Comparison of ENCODE assay signal across 18 cellular contexts in the genomic region with DNA sequence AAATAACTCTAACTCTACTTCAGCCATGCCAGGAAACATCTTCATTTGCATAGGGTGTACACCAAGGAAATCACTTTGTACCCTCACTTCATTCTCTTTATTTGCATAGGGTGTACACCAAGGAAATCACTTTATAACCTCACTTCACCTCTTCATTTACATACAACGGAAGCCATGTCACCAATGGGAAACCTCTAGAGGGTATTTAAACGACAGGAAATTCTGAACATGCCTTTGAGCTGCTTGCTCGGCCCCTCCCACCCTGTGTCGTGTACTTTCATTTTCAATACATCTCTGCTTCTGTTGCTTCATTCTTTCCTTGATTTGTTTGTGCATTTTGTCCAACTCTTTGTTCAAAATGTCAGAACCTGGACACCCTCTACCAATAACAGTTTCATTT.
DNase-seq lines count a peak whose midpoint lies in the region; ATAC-seq and TF ChIP-seq lines count a peak whose summit lies in the region.
"Had no signal": no experiment of that assay in that cellular context is flagged by ENCODE, and none has a peak within 500 bp of the region (broad histone marks: within the 10 kb centered on the region; RNA-seq: fewer than 3 reads in every experiment).

No MANE protein-coding gene starts in this region.

- no peaks in the 10 kb centered on the region for H3K79me2 ChIP-seq in SU-DHL-6 (ENCODE audit: insufficient read depth, low read length)

- H3K9me2 ChIP-seq in SU-DHL-6 (replicated peaks; ENCODE audit: insufficient read depth, low read length) = no peaks in the 10 kb centered on the region

- H3K27ac ChIP-seq in SU-DHL-6 (ENCODE audit: low read depth, low read length) = no peak overlapping the region
- H3K27ac ChIP-seq: heart left ventricle had no signal

- H3K9ac ChIP-seq in SU-DHL-6 (ENCODE audit: low read length) = no peak overlapping the region

- H4K20me1 ChIP-seq in SU-DHL-6 (ENCODE audit: low read depth, low read length) = no peaks in the 10 kb centered on the region

- peaks cover 23% of the 10 kb centered on the region for H3K9me3 Mint-ChIP-seq in T-helper 2 cell treated with Interferon-gamma antibody and Interleukin-4, amounts not matched to agents 5 μg/mL and 100 μg/mL, for 36 hours

- H3K36me3 ChIP-seq in SU-DHL-6 (ENCODE audit: low read length) = no peaks in the 10 kb centered on the region
- H3K36me3 ChIP-seq: heart left ventricle had no signal

- no peaks in the 10 kb centered on the region for H3K27me3 ChIP-seq in SU-DHL-6 (ENCODE audit: low read length)
- H3K27me3 ChIP-seq: heart left ventricle had no signal

- no peaks in the 10 kb centered on the region for H3K4me1 Mint-ChIP-seq in T-helper 17 cell
- no peaks in the 10 kb centered on the region for H3K4me1 Mint-ChIP-seq in T-helper 2 cell treated with Interferon-gamma antibody and Interleukin-4, amounts not matched to agents 5 μg/mL and 100 μg/mL, for 36 hours (ENCODE audit: low read depth)
- H3K4me1 Mint-ChIP-seq: brain; CD4-positive, CD25-positive, alpha-beta regulatory T cell; naive B cell had no signal

- ATAC-seq in T-helper 17 cell (no peak), HG03025 (IDR thresholded peaks at IDR 0.05; ENCODE audit: low FRiP score, unreplicated experiment) (no peak)
- ATAC-seq: activated CD8-positive, alpha-beta T cell treated with anti-CD3 and anti-CD28 coated beads for 36 hours; heart left ventricle had no signal

- TF ChIP-seq CTCF in SU-DHL-6 (IDR thresholded peaks at IDR 0.05; ENCODE audit: insufficient read depth, low read length, poor library complexity, severe bottlenecking) = no peak

- H3K4me2 ChIP-seq in SU-DHL-6 (ENCODE audit: low read depth, low read length, poor library complexity, severe bottlenecking) = peak overlapping the region; percentile 9

- no peak overlapping the region for H2AFZ ChIP-seq in SU-DHL-6 (ENCODE audit: low read depth, low read length, severe bottlenecking)

- peak; percentile 45 for DNase-seq in EL
- peak; percentile 59 for DNase-seq in M059J (ENCODE audit: low read depth)
- DNase-seq in kidney tubule cell (ENCODE audit: low spot score) = peak; percentile 48
- no peak for DNase-seq in T-helper 17 cell
- no peak for DNase-seq in kidney glomerular epithelial cell (lab: John Stamatoyannopoulos, UW)
- DNase-seq in T-helper 2 cell treated with Interferon-gamma antibody and Interleukin-4, amounts not matched to agents 5 μg/mL and 100 μg/mL, for 36 hours (ENCODE audit: low spot score) = no peak
- DNase-seq: activated CD8-positive, alpha-beta T cell treated with anti-CD3 and anti-CD28 coated beads for 36 hours; CD4-positive, CD25-positive, alpha-beta regulatory T cell; heart left ventricle; naive B cell; NCI-H2107; stimulated activated CD4-positive, alpha-beta T cell treated with anti-CD3 and anti-CD28 coated beads, Interleukin-4, amount 100 ng/mL, for 4 hours had no signal

- H3K4me3 Mint-ChIP-seq in T-helper 17 cell = no peak overlapping the region
- H3K4me3 Mint-ChIP-seq in T-helper 2 cell treated with Interferon-gamma antibody and Interleukin-4, amounts not matched to agents 5 μg/mL and 100 μg/mL, for 36 hours = no peak overlapping the region
- H3K4me3 Mint-ChIP-seq: activated CD8-positive, alpha-beta T cell treated with anti-CD3 and anti-CD28 coated beads for 36 hours; brain; CD4-positive, CD25-positive, alpha-beta regulatory T cell; naive B cell; stimulated activated naive CD8-positive, alpha-beta T cell treated with anti-CD3 and anti-CD28 coated beads, Interleukin-15, Interleukin-2, amounts not matched to agents 100 ng/mL and 50 ng/mL, for 24 hours; T-helper 1 cell treated with Interleukin-12 subunit alpha and Interleukin-12 subunit beta and Interleukin-4 antibody, amounts not matched to agents 30 μg/mL and 1 μg/mL, for 36 hours had no signal

- no peaks in the 10 kb centered on the region for H3K36me3 Mint-ChIP-seq in T-helper 17 cell (ENCODE audit: low read depth)
- H3K36me3 Mint-ChIP-seq in T-helper 2 cell treated with Interferon-gamma antibody and Interleukin-4, amounts not matched to agents 5 μg/mL and 100 μg/mL, for 36 hours (ENCODE audit: low read depth) = no peaks in the 10 kb centered on the region
- H3K36me3 Mint-ChIP-seq: brain; CD4-positive, CD25-positive, alpha-beta regulatory T cell; naive B cell had no signal

- H3K27ac Mint-ChIP-seq in T-helper 17 cell = no peak overlapping the region
- no peak overlapping the region for H3K27ac Mint-ChIP-seq in T-helper 2 cell treated with Interferon-gamma antibody and Interleukin-4, amounts not matched to agents 5 μg/mL and 100 μg/mL, for 36 hours
- H3K27ac Mint-ChIP-seq: activated CD8-positive, alpha-beta T cell treated with anti-CD3 and anti-CD28 coated beads for 36 hours; activated T-helper 2 cell treated with anti-CD3 and anti-CD28 coated beads, Interferon-gamma antibody, Interleukin-2, Interleukin-4, amounts not matched to agents 10 μg/mL and 5 μg/mL and 100 μg/mL, durations not matched to agents 14 hours and 24 hours and 36 hours; brain; CD4-positive, CD25-positive, alpha-beta regulatory T cell; naive B cell; stimulated activated naive CD8-positive, alpha-beta T cell treated with anti-CD3 and anti-CD28 coated beads, Interleukin-15, Interleukin-2, amounts not matched to agents 100 ng/mL and 50 ng/mL, for 24 hours; T-helper 1 cell treated with Interleukin-12 subunit alpha and Interleukin-12 subunit beta and Interleukin-4 antibody, amounts not matched to agents 30 μg/mL and 1 μg/mL, for 36 hours had no signal

- no peaks in the 10 kb centered on the region for H3K9me3 ChIP-seq in SU-DHL-6 (ENCODE audit: insufficient read depth, low read length)
- H3K9me3 ChIP-seq in T-helper 17 cell (ENCODE audit: control insufficient read depth, low read length, poor library complexity, severe bottlenecking) = no peaks in the 10 kb centered on the region
- H3K9me3 ChIP-seq: heart left ventricle had no signal

- H3F3A ChIP-seq in SU-DHL-6 (ENCODE audit: insufficient read depth) = no peaks in the 10 kb centered on the region

- no peaks in the 10 kb centered on the region for H3K27me3 Mint-ChIP-seq in T-helper 17 cell
- no peaks in the 10 kb centered on the region for H3K27me3 Mint-ChIP-seq in T-helper 2 cell treated with Interferon-gamma antibody and Interleukin-4, amounts not matched to agents 5 μg/mL and 100 μg/mL, for 36 hours (ENCODE audit: low read depth)
- H3K27me3 Mint-ChIP-seq: activated CD8-positive, alpha-beta T cell treated with anti-CD3 and anti-CD28 coated beads for 36 hours; brain; CD4-positive, CD25-positive, alpha-beta regulatory T cell; naive B cell; stimulated activated naive CD8-positive, alpha-beta T cell treated with anti-CD3 and anti-CD28 coated beads, Interleukin-15, Interleukin-2, amounts not matched to agents 100 ng/mL and 50 ng/mL, for 24 hours had no signal

- no peak overlapping the region for H3K4me3 ChIP-seq in SU-DHL-6 (ENCODE audit: insufficient read depth, low read length, poor library complexity, severe bottlenecking)

Comparison
In these comparisons a context has a peak if more than half of its experiments do, and no peak if none do; other contexts are left out.
1. DNase-seq: peak in EL (single experiment), M059J (single experiment) and kidney tubule cell (single experiment); none in T-helper 17 cell (0 of 3), kidney glomerular epithelial cell (single experiment) and T-helper 2 cell treated with Interferon-gamma antibody and Interleukin-4, amounts not matched to agents 5 μg/mL and 100 μg/mL, for 36 hours (single experiment).